Comparison of ENCODE assay signal across 2 cellular contexts in genomic region chrX:72142094-72142843, GRCh38.
TF ChIP-seq lines count a peak whose summit lies in the region.

No MANE protein-coding gene starts in this region.

TF ChIP-seq in SK-N-SH, 30 proteins besides CTCF, POLR2A, EP300 and RAD21 (continued from another document):
- TF ChIP-seq TCF12 (IDR thresholded peaks at IDR 0.05) (no peak), GABPA (IDR thresholded peaks at IDR 0.05; ENCODE audit: low read depth) (no peak), ELF1 (IDR thresholded peaks at IDR 0.05) (no peak)

TF ChIP-seq in SK-N-SH treated with all-trans-retinoic acid at 6 μM for 48 hours, 23 proteins besides CTCF, POLR2A, EP300 and RAD21 (continued from another document):
- TF ChIP-seq PATZ1 (CRISPR knock-in tag; IDR thresholded peaks at IDR 0.05; ENCODE audit: borderline replicate concordance) (no peak), OSR1 (CRISPR knock-in tag; IDR thresholded peaks at IDR 0.05) (no peak), ZFP30 (CRISPR knock-in tag; IDR thresholded peaks at IDR 0.05) (no peak), BACH2 (CRISPR knock-in tag; IDR thresholded peaks at IDR 0.05; ENCODE audit: borderline replicate concordance) (no peak), POU6F1 (CRISPR knock-in tag; IDR thresholded peaks at IDR 0.05; ENCODE audit: borderline replicate concordance, low read depth) (no peak), TSHZ2 (CRISPR knock-in tag; IDR thresholded peaks at IDR 0.05) (no peak), ZC3H10 (CRISPR knock-in tag; IDR thresholded peaks at IDR 0.05) (no peak), ZFP3 (CRISPR knock-in tag; IDR thresholded peaks at IDR 0.05) (no peak), SNAI2 (CRISPR knock-in tag; IDR thresholded peaks at IDR 0.05) (no peak), ISL1 (CRISPR knock-in tag; IDR thresholded peaks at IDR 0.05) (no peak), ESRRG (CRISPR knock-in tag; IDR thresholded peaks at IDR 0.05) (no peak), ZNF70 (CRISPR knock-in tag; IDR thresholded peaks at IDR 0.05) (no peak), ARNTL (CRISPR knock-in tag; IDR thresholded peaks at IDR 0.05; ENCODE audit: borderline replicate concordance, low read depth) (no peak), ZNF8 (CRISPR knock-in tag; IDR thresholded peaks at IDR 0.05) (no peak), GLIS3 (CRISPR knock-in tag; IDR thresholded peaks at IDR 0.05) (no peak)
- TF ChIP-seq, protein P1, sequence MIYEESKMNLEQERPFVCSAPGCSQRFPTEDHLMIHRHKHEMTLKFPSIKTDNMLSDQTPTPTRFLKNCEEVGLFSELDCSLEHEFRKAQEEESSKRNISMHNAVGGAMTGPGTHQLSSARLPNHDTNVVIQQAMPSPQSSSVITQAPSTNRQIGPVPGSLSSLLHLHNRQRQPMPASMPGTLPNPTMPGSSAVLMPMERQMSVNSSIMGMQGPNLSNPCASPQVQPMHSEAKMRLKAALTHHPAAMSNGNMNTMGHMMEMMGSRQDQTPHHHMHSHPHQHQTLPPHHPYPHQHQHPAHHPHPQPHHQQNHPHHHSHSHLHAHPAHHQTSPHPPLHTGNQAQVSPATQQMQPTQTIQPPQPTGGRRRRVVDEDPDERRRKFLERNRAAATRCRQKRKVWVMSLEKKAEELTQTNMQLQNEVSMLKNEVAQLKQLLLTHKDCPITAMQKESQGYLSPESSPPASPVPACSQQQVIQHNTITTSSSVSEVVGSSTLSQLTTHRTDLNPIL (CRISPR knock-in tag; IDR thresholded peaks at IDR 0.05; ENCODE audit: low read depth): no peak
